ENCODE assay signal across 28 cellular contexts in genomic region chr3:100753846-100754245, GRCh38. TPM values are rescaled to one million over a fixed set of nuclear protein-coding genes. Genes with fewer than 3 reads are reported as not detected.
DNase-seq lines count a peak whose midpoint lies in the region; ATAC-seq and TF ChIP-seq lines count a peak whose summit lies in the region.
"Had no signal": no experiment of that assay in that cellular context is flagged by ENCODE, and none has a peak within 500 bp of the region (broad histone marks: within the 10 kb centered on the region; RNA-seq: fewer than 3 reads in every experiment).

No MANE protein-coding gene starts in this region.

- peak overlapping the region; percentile 15 for H3K27ac ChIP-seq in left ventricle myocardium inferior (replicated peaks)
- no peak overlapping the region for H3K27ac ChIP-seq in heart left ventricle
- H3K27ac ChIP-seq: ovary, upper lobe of left lung had no signal

- H3K4me1 Mint-ChIP-seq in memory B cell: no peaks in the 10 kb centered on the region
- H3K4me1 Mint-ChIP-seq: central memory CD8-positive, alpha-beta T cell; T-cell had no signal

- no peaks in the 10 kb centered on the region for H3K27me3 Mint-ChIP-seq in memory B cell
- H3K27me3 Mint-ChIP-seq: central memory CD8-positive, alpha-beta T cell; T-cell had no signal

- TF ChIP-seq CTCF in left ventricle myocardium inferior (IDR thresholded peaks at IDR 0.05; ENCODE audit: borderline replicate concordance) (no peak), heart left ventricle (IDR thresholded peaks at IDR 0.05) (no peak), astrocyte of the spinal cord (IDR thresholded peaks at IDR 0.05; ENCODE audit: low read depth, low read length) (no peak)

- no peak for TF ChIP-seq POLR2A in heart left ventricle (IDR thresholded peaks at IDR 0.05)

- intact Hi-C loops in left ventricle myocardium inferior (cut with micrococcal nuclease): no loop called here
- intact Hi-C loops in heart left ventricle (cut with DNase I): no loop called here

- ATAC-seq in heart left ventricle (no peak), memory B cell (ENCODE audit: low read depth) (no peak), GM21381 (IDR thresholded peaks at IDR 0.05; ENCODE audit: unreplicated experiment) (no peak), HG03159 (IDR thresholded peaks at IDR 0.05; ENCODE audit: unreplicated experiment) (no peak)
- ATAC-seq: activated T-cell treated with anti-CD3 and anti-CD28 coated beads, Interleukin-2, amount 50 U/mL, for 4 hours; right lobe of liver; T-cell had no signal

- in situ Hi-C loops in astrocyte of the spinal cord (cut with HindIII; ENCODE audit: low sequenced_read_pairs): no loop called here

- H3K27me3 ChIP-seq in left ventricle myocardium inferior (ENCODE audit: low read depth): no peaks in the 10 kb centered on the region
- H3K27me3 ChIP-seq in heart left ventricle: no peaks in the 10 kb centered on the region
- H3K27me3 ChIP-seq: MG63, ovary, right lobe of liver, upper lobe of left lung had no signal

- H3K36me3 Mint-ChIP-seq in memory B cell: peaks cover 14% of the 10 kb centered on the region

- H3K9me3 ChIP-seq in left ventricle myocardium inferior (replicated peaks) (no peaks in the 10 kb centered on the region), heart left ventricle (no peaks in the 10 kb centered on the region)
- H3K9me3 ChIP-seq: MG63, ovary, right lobe of liver, upper lobe of left lung had no signal

- peaks cover 40% of the 10 kb centered on the region for H3K4me1 ChIP-seq in left ventricle myocardium inferior
- H3K4me1 ChIP-seq in heart left ventricle: peaks cover 0 to 31% (median 8%) of the 10 kb centered on the region in 12 donors
- H3K4me1 ChIP-seq: upper lobe of left lung had no signal

- H3K9me3 Mint-ChIP-seq in memory B cell: no peaks in the 10 kb centered on the region
- H3K9me3 Mint-ChIP-seq: activated T-cell treated with anti-CD3 and anti-CD28 coated beads, Interleukin-2, amount 50 U/mL, for 4 hours; central memory CD8-positive, alpha-beta T cell; T-cell had no signal

- H3K4me3 Mint-ChIP-seq in memory B cell: no peak overlapping the region
- H3K4me3 Mint-ChIP-seq: activated T-cell treated with anti-CD3 and anti-CD28 coated beads, Interleukin-2, amount 50 U/mL, for 4 hours; central memory CD8-positive, alpha-beta T cell; T-cell had no signal

- peak overlapping the region; percentile 28 for H3K27ac Mint-ChIP-seq in memory B cell
- H3K27ac Mint-ChIP-seq: T-cell had no signal

- H3K4me3 ChIP-seq in left ventricle myocardium inferior (no peak overlapping the region), heart left ventricle (no peak overlapping the region), astrocyte of the spinal cord (ENCODE audit: low read depth, low read length) (no peak overlapping the region)
- H3K4me3 ChIP-seq: MG63, ovary, right lobe of liver, upper lobe of left lung had no signal

- WGBS in heart left ventricle, 4 donors: 72 to 88% (median 82%) methylated on average over 2 of the region's 2 CpGs

- DNase-seq in left ventricle myocardium inferior (no peak), heart left ventricle (no peak), astrocyte of the spinal cord (ENCODE audit: low read depth, low spot score) (peak; percentile 44), memory B cell (ENCODE audit: low spot score in 2 of 2) (no peak), globus pallidus (ENCODE audit: low spot score) (no peak)
- DNase-seq in activated CD8-positive, alpha-beta memory T cell treated with anti-CD3 and anti-CD28 coated beads, Interleukin-2, amount 50 U/mL, for 4 hours: no peak
- DNase-seq: ACHN; activated CD8-positive, alpha-beta memory T cell treated with anti-CD3 and anti-CD28 coated beads for 24 hours; activated naive CD4-positive, alpha-beta T cell treated with Interleukin-2 at 50 U/mL for 16 hours; activated T-cell treated with anti-CD3 and anti-CD28 coated beads, Interleukin-2, amount 50 U/mL, for 4 hours; amniotic stem cell; C1 segment of cervical spinal cord; Calu3; EL; GOT3; mesenchymal stem cell; MG63; NCI-H1417 treated with DMSO at 0.1 percent for 48 hours; NCI-H226; NCI-H82; ovary; right lobe of liver; SHP77; T-cell; upper lobe of left lung had no signal

- peaks cover 56% of the 10 kb centered on the region for H3K36me3 ChIP-seq in left ventricle myocardium inferior
- peaks cover 0 to 68% (median 50%) of the 10 kb centered on the region in 9 donors for H3K36me3 ChIP-seq in heart left ventricle
- H3K36me3 ChIP-seq: ovary had no signal

RNA-seq across cellular contexts. Expression of gene TFG, which starts 44.6 kb away (rescaled TPM):
- total RNA-seq in left ventricle myocardium inferior (114 TPM), heart left ventricle (100 to 1,000 TPM in 2 of 9 donors, 10 to 100 TPM in 7; 68.2 to 103 (median 90.5) TPM)
- 100 to 1,000 TPM in 1 of 2 donors, 10 to 100 TPM in 1; 54.9 to 115 TPM for polyA plus RNA-seq in heart left ventricle
